Comparison of ENCODE assay signal across 10 cellular contexts in genomic region chr6:3260772-3261517, GRCh38. TPM values are rescaled to one million over a fixed set of nuclear protein-coding genes. Genes with fewer than 3 reads are reported as not detected.
DNase-seq lines count a peak whose midpoint lies in the region; ATAC-seq, FAIRE-seq and TF ChIP-seq lines count a peak whose summit lies in the region.
"Had no signal": no experiment of that assay in that cellular context is flagged by ENCODE, and none has a peak within 500 bp of the region (broad histone marks: within the 10 kb centered on the region; RNA-seq: fewer than 3 reads in every experiment).

No MANE protein-coding gene starts in this region.

- H2AFZ ChIP-seq in HepG2 (ENCODE audit: low read length): no peak overlapping the region

- in situ Hi-C loops in HepG2 (cut with HindIII; ENCODE audit: extremely low pct_ligation_motif_present, low pct_unique_long_range_greater_than_20kb): no loop called here

- no peaks in the 10 kb centered on the region for H3K9me3 Mint-ChIP-seq in activated T-helper 2 cell treated with anti-CD3 and anti-CD28 coated beads, Interferon-gamma antibody, Interleukin-2, Interleukin-4, amounts not matched to agents 10 μg/mL and 5 μg/mL and 100 μg/mL, durations not matched to agents 14 hours and 24 hours and 36 hours

- no TSS peak for BruUV-seq in HepG2 (replicated peaks; lab: Mats Ljungman, UMichigan)

- intact Hi-C loops in activated T-helper 2 cell treated with anti-CD3 and anti-CD28 coated beads, Interferon-gamma antibody, Interleukin-2, Interleukin-4, amounts not matched to agents 10 μg/mL and 5 μg/mL and 100 μg/mL, durations not matched to agents 14 hours and 24 hours and 36 hours (cut with micrococcal nuclease): no loop called here
- intact Hi-C loops in HepG2 (cut with micrococcal nuclease; ENCODE audit: unreplicated experiment): no loop called here

- peaks cover 12% of the 10 kb centered on the region for H3K27me3 Mint-ChIP-seq in activated T-helper 2 cell treated with anti-CD3 and anti-CD28 coated beads, Interferon-gamma antibody, Interleukin-2, Interleukin-4, amounts not matched to agents 10 μg/mL and 5 μg/mL and 100 μg/mL, durations not matched to agents 14 hours and 24 hours and 36 hours (ENCODE audit: low read depth)

- no peaks in the 10 kb centered on the region for H3K9me3 ChIP-seq in HepG2 (ENCODE audit: low read length)
- H3K9me3 ChIP-seq: tibial artery had no signal

- H3K36me3 Mint-ChIP-seq in activated T-helper 2 cell treated with anti-CD3 and anti-CD28 coated beads, Interferon-gamma antibody, Interleukin-2, Interleukin-4, amounts not matched to agents 10 μg/mL and 5 μg/mL and 100 μg/mL, durations not matched to agents 14 hours and 24 hours and 36 hours (ENCODE audit: low read depth): peaks cover 30% of the 10 kb centered on the region

- H4K20me1 ChIP-seq in HepG2 (ENCODE audit: insufficient read depth, low read length): peaks cover 14% of the 10 kb centered on the region

- H3K36me3 ChIP-seq in H7 (replicated peaks; ENCODE audit: control insufficient read depth, insufficient read depth, low read length) (peaks cover 11% of the 10 kb centered on the region), HepG2 (replicated peaks in 1 of 2; ENCODE audit: control insufficient read depth in 1 of 2, insufficient read depth in 2 of 2, low read length in 2 of 2) (peaks cover 15 to 27% of the 10 kb centered on the region in 2 experiments)

- CTCF ChIA-PET in AG04449 (lab: Yijun Ruan, JAX): interaction anchor here (0.6 to 3.6 kb wide), 8 partner anchors 10 to 186 kb away, joined by 3 to 21 read pairs (median 4); no protein-coding TSS in a partner anchor
- CTCF ChIA-PET in HepG2 (lab: Yijun Ruan, JAX; ENCODE audit: low intra/inter-chr PET ratio, low total read pairs): no interaction called here

- H3K4me3 ChIP-seq in AG04449 (ENCODE audit: low read depth, low read length) (peak overlapping the region; percentile 15), H7 (ENCODE audit: insufficient read depth, low read depth, low read length) (no peak overlapping the region), HepG2 (replicated peaks in 1 of 3; ENCODE audit: insufficient read depth in 1 of 3, low read depth in 2 of 3, low read length in 3 of 3) (peak overlapping the region in 2 of 3 experiments; percentile 9 to 41; a peak in 5 of 6 replicates)
- H3K4me3 ChIP-seq: lung had no signal

- H3K27ac Mint-ChIP-seq in activated T-helper 2 cell treated with anti-CD3 and anti-CD28 coated beads, Interferon-gamma antibody, Interleukin-2, Interleukin-4, amounts not matched to agents 10 μg/mL and 5 μg/mL and 100 μg/mL, durations not matched to agents 14 hours and 24 hours and 36 hours: peak overlapping the region; percentile 24

- WGBS in HepG2 (ENCODE audit: low lambda C conversion rate): 51% methylated on average over 16 of the region's 17 CpGs

- peaks cover 49% of the 10 kb centered on the region for H3K79me2 ChIP-seq in HepG2 (ENCODE audit: insufficient read depth, low read length)

- peak; percentile 36 for FAIRE-seq in HepG2 (lab: Jason Lieb, UNC)

- TF ChIP-seq RAD21 in HepG2 (CRISPR knock-in tag; IDR thresholded peaks at IDR 0.05): no peak

- H3K4me1 Mint-ChIP-seq in activated T-helper 2 cell treated with anti-CD3 and anti-CD28 coated beads, Interferon-gamma antibody, Interleukin-2, Interleukin-4, amounts not matched to agents 10 μg/mL and 5 μg/mL and 100 μg/mL, durations not matched to agents 14 hours and 24 hours and 36 hours (ENCODE audit: low read depth): peaks cover 21% of the 10 kb centered on the region

- no peak for TF ChIP-seq POLR2A in HepG2 (IDR thresholded peaks at IDR 0.05; ENCODE audit: insufficient read depth in 1 of 2, low read depth in 2 of 2, low read length in 2 of 2)

- H3K27me3 ChIP-seq in H7 (ENCODE audit: control insufficient read depth, insufficient read depth, low read length): peaks cover 2% of the 10 kb centered on the region; the same call in 1 of the 2 replicates
- peaks cover 0 to 23% of the 10 kb centered on the region in 2 experiments; a peak in 3 of 5 replicates for H3K27me3 ChIP-seq in HepG2 (ENCODE audit: control insufficient read depth in 1 of 2, insufficient read depth in 2 of 2, low read length in 2 of 2)
- H3K27me3 ChIP-seq: tibial artery had no signal

- ATAC-seq in HepG2 (no peak), GM18520 (IDR thresholded peaks at IDR 0.05; ENCODE audit: unreplicated experiment) (no peak)

- peaks cover 50% of the 10 kb centered on the region for H3K4me1 ChIP-seq in HepG2 (ENCODE audit: insufficient read depth, low read length)

- no peak for TF ChIP-seq EP300 in HepG2 (IDR thresholded peaks at IDR 0.05; ENCODE audit: low read depth in 2 of 2, low read length in 2 of 2)
- no peak for TF ChIP-seq EP300 in HepG2 (CRISPR knock-in tag; IDR thresholded peaks at IDR 0.05; ENCODE audit: borderline replicate concordance)

- POLR2A ChIA-PET in AG04449 (lab: Yijun Ruan, JAX): interaction anchor here (0.7 to 3.3 kb wide), 2 partner anchors 104 to 458 kb away, joined by 4 to 18 read pairs; partner anchors contain the start of gene TUBB2A
- POLR2A ChIA-PET in HepG2 (lab: Yijun Ruan, JAX): interaction anchor here (0.6 to 1.5 kb wide), 3 partner anchors 47 to 760 kb away, joined by 3 to 4 read pairs (median 3); partner anchors contain the start of gene BPHL

- H3K4me2 ChIP-seq in HepG2 (ENCODE audit: low read depth, low read length): peak overlapping the region; percentile 79

- H3K4me3 Mint-ChIP-seq in activated T-helper 2 cell treated with anti-CD3 and anti-CD28 coated beads, Interferon-gamma antibody, Interleukin-2, Interleukin-4, amounts not matched to agents 10 μg/mL and 5 μg/mL and 100 μg/mL, durations not matched to agents 14 hours and 24 hours and 36 hours (ENCODE audit: low read depth): peak overlapping the region; percentile 98

- no peak for TF ChIP-seq CTCF in AG04449 (IDR thresholded peaks at IDR 0.05; ENCODE audit: insufficient read depth, low read length, missing control alignments)
- TF ChIP-seq CTCF in HepG2 (CRISPR knock-in tag; IDR thresholded peaks at IDR 0.05): no peak

- H3K27ac ChIP-seq in HepG2 (ENCODE audit: extremely low read length, insufficient read depth, low read length): no peak overlapping the region
- H3K27ac ChIP-seq: tibial artery had no signal

- peak overlapping the region; percentile 20; the same call in 1 of the 2 replicates for H3K9ac ChIP-seq in HepG2 (ENCODE audit: insufficient read depth, low read depth, low read length)

- no peak for DNase-seq in AG04449 (ENCODE audit: low read depth, low spot score)
- DNase-seq in H7: peak; percentile 59
- no peak for DNase-seq in activated T-helper 2 cell treated with anti-CD3 and anti-CD28 coated beads, Interferon-gamma antibody, Interleukin-2, Interleukin-4, amounts not matched to agents 10 μg/mL and 5 μg/mL and 100 μg/mL, durations not matched to agents 14 hours and 24 hours and 36 hours (ENCODE audit: low spot score)
- no peak for DNase-seq in HepG2 (ENCODE audit: low spot score)
- no peak for DNase-seq in GM19238 (ENCODE audit: insufficient read length, low spot score)
- DNase-seq in NCI-H524 (lab: John Stamatoyannopoulos, UW): no peak
- DNase-seq in NCI-H345 (lab: John Stamatoyannopoulos, UW): no peak
- DNase-seq: tibial artery had no signal

RNA-seq across cellular contexts. Expression of gene PSMG4, which starts 2.2 kb away (rescaled TPM):
- 20.9 and 37.9 TPM in 2 replicates for total RNA-seq in H7 (2014; rRNA removed; shearing (Covaris generic))
- 26.4 and 30.9 TPM in 2 replicates for total RNA-seq in activated T-helper 2 cell treated with anti-CD3 and anti-CD28 coated beads, Interferon-gamma antibody, Interleukin-2, Interleukin-4, amounts not matched to agents 10 μg/mL and 5 μg/mL and 100 μg/mL, durations not matched to agents 14 hours and 24 hours and 36 hours
- 24.5 and 32.8 TPM in 2 replicates for total RNA-seq in HepG2 (2016; rRNA removed; fragmentation: Illumina TruSeq; extraction: Trizol)
- total RNA-seq in HepG2 (2016; cell fraction: cytosol; rRNA removed; fragmentation: Illumina TruSeq; extraction: Trizol; ENCODE audit: low read depth): 43.3 and 56.1 TPM in 2 replicates
- total RNA-seq in HepG2 (2016; cell fraction: insoluble cytoplasmic fraction; rRNA removed; fragmentation: Illumina TruSeq; extraction: Trizol): 26.0 and 30.5 TPM in 2 replicates
- total RNA-seq in HepG2 (2016; cell fraction: membrane; rRNA removed; fragmentation: Illumina TruSeq; extraction: Trizol): 33.3 and 46.1 TPM in 2 replicates
- 22.5 and 24.0 TPM in 2 replicates for total RNA-seq in HepG2 (2016; cell fraction: nucleus; rRNA removed; fragmentation: Illumina TruSeq; extraction: Trizol)
- 28.5 and 32.8 TPM in 2 replicates for polyA plus RNA-seq in HepG2 (2011; rRNA removed)
- polyA plus RNA-seq in HepG2 (2011; cell fraction: cytosol; rRNA removed): 24.5 and 48.7 TPM in 2 replicates
- 39.7 and 47.3 TPM in 2 replicates for polyA plus RNA-seq in HepG2 (2011; cell fraction: nucleus; rRNA removed)
- 24.7 TPM in 2 replicates for polyA plus RNA-seq in HepG2 (2012)
- polyA plus RNA-seq in HepG2 (2016; cell fraction: cytosol; fragmentation: Illumina TruSeq; extraction: Trizol; ENCODE audit: low read depth): 40.0 and 56.6 TPM in 2 replicates
- 25.9 and 30.2 TPM in 2 replicates for polyA plus RNA-seq in HepG2 (2016; cell fraction: insoluble cytoplasmic fraction; fragmentation: Illumina TruSeq; extraction: Trizol; ENCODE audit: low read depth)
- polyA plus RNA-seq in HepG2 (2016; cell fraction: membrane; fragmentation: Illumina TruSeq; extraction: Trizol; ENCODE audit: low read depth): 27.5 and 37.6 TPM in 2 replicates
- polyA plus RNA-seq in HepG2 (2016; cell fraction: nucleus; fragmentation: Illumina TruSeq; extraction: Trizol; ENCODE audit: insufficient read depth, low read depth): 36.5 and 39.2 TPM in 2 replicates
- polyA minus RNA-seq in HepG2 (2011; rRNA and poly(A)+ RNA removed; ENCODE audit: low replicate concordance): 28.6 and 43.2 TPM in 2 replicates
- 12.1 and 14.2 TPM in 2 replicates for polyA minus RNA-seq in HepG2 (2011; cell fraction: cytosol; rRNA and poly(A)+ RNA removed)
- 23.0 and 28.2 TPM in 2 replicates for polyA minus RNA-seq in HepG2 (2011; cell fraction: nucleus; rRNA and poly(A)+ RNA removed)

RNA-seq across cellular contexts. Expression of gene TUBB2B, which starts 33.5 kb away (rescaled TPM):
- 1,817 and 1,848 TPM in 2 replicates for total RNA-seq in H7 (2014; rRNA removed; shearing (Covaris generic))
- total RNA-seq in activated T-helper 2 cell treated with anti-CD3 and anti-CD28 coated beads, Interferon-gamma antibody, Interleukin-2, Interleukin-4, amounts not matched to agents 10 μg/mL and 5 μg/mL and 100 μg/mL, durations not matched to agents 14 hours and 24 hours and 36 hours: 0.41 and 0.60 TPM in 2 replicates
- 9.3 and 10.3 TPM in 2 replicates for total RNA-seq in HepG2 (2016; rRNA removed; fragmentation: Illumina TruSeq; extraction: Trizol)
- 4.4 and 4.7 TPM in 2 replicates for total RNA-seq in HepG2 (2016; cell fraction: cytosol; rRNA removed; fragmentation: Illumina TruSeq; extraction: Trizol; ENCODE audit: low read depth)
- total RNA-seq in HepG2 (2016; cell fraction: insoluble cytoplasmic fraction; rRNA removed; fragmentation: Illumina TruSeq; extraction: Trizol): 7.4 and 10.0 TPM in 2 replicates
- 7.0 TPM in 2 replicates for total RNA-seq in HepG2 (2016; cell fraction: membrane; rRNA removed; fragmentation: Illumina TruSeq; extraction: Trizol)
- 4.2 TPM in 2 replicates for total RNA-seq in HepG2 (2016; cell fraction: nucleus; rRNA removed; fragmentation: Illumina TruSeq; extraction: Trizol)
- 23.6 and 39.5 TPM in 2 replicates for polyA plus RNA-seq in HepG2 (2011; rRNA removed)
- 33.6 and 35.1 TPM in 2 replicates for polyA plus RNA-seq in HepG2 (2011; cell fraction: cytosol; rRNA removed)
- 20.7 and 31.9 TPM in 2 replicates for polyA plus RNA-seq in HepG2 (2011; cell fraction: nucleus; rRNA removed)
- polyA plus RNA-seq in HepG2 (2012): 18.7 and 50.4 TPM in 2 replicates
- 3.0 and 3.6 TPM in 2 replicates for polyA plus RNA-seq in HepG2 (2016; cell fraction: cytosol; fragmentation: Illumina TruSeq; extraction: Trizol; ENCODE audit: low read depth)
- polyA plus RNA-seq in HepG2 (2016; cell fraction: insoluble cytoplasmic fraction; fragmentation: Illumina TruSeq; extraction: Trizol; ENCODE audit: low read depth): 8.6 and 11.7 TPM in 2 replicates
- 4.9 and 7.1 TPM in 2 replicates for polyA plus RNA-seq in HepG2 (2016; cell fraction: membrane; fragmentation: Illumina TruSeq; extraction: Trizol; ENCODE audit: low read depth)
- 6.5 and 6.8 TPM in 2 replicates for polyA plus RNA-seq in HepG2 (2016; cell fraction: nucleus; fragmentation: Illumina TruSeq; extraction: Trizol; ENCODE audit: insufficient read depth, low read depth)
- polyA minus RNA-seq in HepG2 (2011; rRNA and poly(A)+ RNA removed; ENCODE audit: low replicate concordance): 39.5 TPM in 1 of 2 replicates, not detected in the other
- 20.2 and 27.6 TPM in 2 replicates for polyA minus RNA-seq in HepG2 (2011; cell fraction: cytosol; rRNA and poly(A)+ RNA removed)
- 4.5 and 11.2 TPM in 2 replicates for polyA minus RNA-seq in HepG2 (2011; cell fraction: nucleus; rRNA and poly(A)+ RNA removed)

Comparison
In these comparisons a context has a peak if more than half of its experiments do, and no peak if none do; other contexts are left out.
1. RNA of gene TUBB2B, which starts 33.5 kb away (total RNA-seq): 1,817 to 1,848 TPM in H7; 4.2 to 10.3 TPM in HepG2 and 0.41 to 0.60 TPM in activated T-helper 2 cell treated with anti-CD3 and anti-CD28 coated beads, Interferon-gamma antibody, Interleukin-2, Interleukin-4, amounts not matched to agents 10 μg/mL and 5 μg/mL and 100 μg/mL, durations not matched to agents 14 hours and 24 hours and 36 hours; every median in the first group is over 100 times any median in the second.